ENCODE assay signal across 1 cellular context in the genomic region with DNA sequence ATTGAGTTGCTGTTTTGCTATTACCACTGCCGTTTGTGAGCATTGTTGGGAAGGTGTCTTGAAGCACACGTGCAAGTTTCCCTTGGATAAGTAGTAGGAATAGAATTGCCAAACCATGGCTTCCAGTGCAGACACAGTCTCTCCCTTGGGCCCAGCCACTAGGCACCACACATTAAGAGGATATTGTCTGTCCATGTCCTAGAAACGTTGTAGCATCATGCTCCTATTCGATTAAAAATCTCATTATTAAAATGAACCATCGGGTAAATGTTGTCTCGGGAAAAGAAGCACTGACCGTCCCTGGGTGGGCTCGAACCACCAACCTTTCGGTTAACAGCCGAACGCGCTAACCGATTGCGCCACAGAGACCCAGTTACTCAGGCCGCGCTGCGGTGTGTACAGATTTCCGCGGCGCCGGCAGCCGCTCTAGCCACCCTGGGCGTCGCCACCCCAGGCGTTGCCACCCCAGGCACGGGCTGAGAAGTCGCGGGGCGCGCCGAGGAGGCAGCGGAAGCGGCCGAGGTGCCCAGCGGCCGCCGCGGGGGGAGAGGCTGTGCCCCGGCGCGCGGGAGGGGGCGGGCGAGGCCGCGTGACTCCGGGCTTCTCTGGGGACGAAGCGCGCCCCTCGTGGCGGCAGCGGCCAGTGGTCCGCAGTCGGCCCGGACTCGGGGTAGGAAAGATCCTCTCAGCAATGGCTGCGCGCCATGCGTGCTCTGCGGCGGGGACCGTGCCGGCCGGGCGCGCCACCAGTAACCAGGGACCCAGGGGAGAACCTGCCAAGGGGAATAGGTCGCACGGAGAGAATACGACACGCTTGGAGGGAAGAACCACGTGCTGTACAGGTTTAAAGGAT.
TF ChIP-seq lines count a peak whose summit lies in the region.

No MANE protein-coding gene starts in this region.

TF ChIP-seq in HepG2, 621 proteins besides CTCF, POLR2A, EP300 and RAD21 (continued from another document and continues in another):
- TF ChIP-seq, protein P1, sequence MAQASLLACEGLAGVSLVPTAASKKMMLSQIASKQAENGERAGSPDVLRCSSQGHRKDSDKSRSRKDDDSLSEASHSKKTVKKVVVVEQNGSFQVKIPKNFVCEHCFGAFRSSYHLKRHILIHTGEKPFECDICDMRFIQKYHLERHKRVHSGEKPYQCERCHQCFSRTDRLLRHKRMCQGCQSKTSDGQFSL (CRISPR knock-in tag; IDR thresholded peaks at IDR 0.05) = peak; percentile 27; the same call in 1 of the 2 replicates
- TF ChIP-seq ZFP41 (CRISPR knock-in tag; IDR thresholded peaks at IDR 0.05; ENCODE audit: borderline replicate concordance) (peak; percentile 27; the same call in 1 of the 2 replicates), SAP130 (CRISPR knock-in tag; IDR thresholded peaks at IDR 0.05; ENCODE audit: low read depth) (peak; percentile 52), SOX5 (CRISPR knock-in tag; IDR thresholded peaks at IDR 0.05; ENCODE audit: borderline replicate concordance) (no peak), CHD2 (IDR thresholded peaks at IDR 0.05; ENCODE audit: low read depth, low read length) (no peak), TOPORS (CRISPR knock-in tag; IDR thresholded peaks at IDR 0.05) (peak; percentile 43; the same call in 1 of the 2 replicates), ATRX (CRISPR knock-in tag; IDR thresholded peaks at IDR 0.05; ENCODE audit: borderline replicate concordance) (no peak), MTA3 (CRISPR knock-in tag; IDR thresholded peaks at IDR 0.05) (no peak), SMARCE1 (IDR thresholded peaks at IDR 0.05; ENCODE audit: borderline replicate concordance) (no peak), ZNF337 (CRISPR knock-in tag; IDR thresholded peaks at IDR 0.05; ENCODE audit: borderline replicate concordance, low read depth) (peak; percentile 81; the same call in 1 of the 2 replicates), ZNF570 (CRISPR knock-in tag; IDR thresholded peaks at IDR 0.05; ENCODE audit: borderline replicate concordance) (no peak; the same call in 1 of the 2 replicates), JARID2 (CRISPR knock-in tag; IDR thresholded peaks at IDR 0.05; ENCODE audit: insufficient replicate concordance) (no peak), SRF (IDR thresholded peaks at IDR 0.05; ENCODE audit: low read depth, low read length) (no peak), ZNF253 (CRISPR knock-in tag; IDR thresholded peaks at IDR 0.05; ENCODE audit: borderline replicate concordance) (no peak; the same call in 1 of the 2 replicates), SRSF4 (IDR thresholded peaks at IDR 0.05; ENCODE audit: low read depth, low read length, poor library complexity, severe bottlenecking) (no peak), ZNF577 (CRISPR knock-in tag; IDR thresholded peaks at IDR 0.05; ENCODE audit: borderline replicate concordance, low read depth) (no peak), SCMH1 (CRISPR knock-in tag; IDR thresholded peaks at IDR 0.05; ENCODE audit: borderline replicate concordance) (no peak), EED (CRISPR knock-in tag; IDR thresholded peaks at IDR 0.05) (peak; percentile 52; the same call in 1 of the 2 replicates), ZNF564 (CRISPR knock-in tag; IDR thresholded peaks at IDR 0.05) (no peak; the same call in 1 of the 2 replicates), MATR3 (CRISPR knock-in tag; IDR thresholded peaks at IDR 0.05) (no peak), MAF1 (CRISPR knock-in tag; IDR thresholded peaks at IDR 0.05; ENCODE audit: borderline replicate concordance) (peak; percentile 98), TEAD3 (CRISPR knock-in tag; optimal IDR thresholded peaks at IDR 0.05; ENCODE audit: borderline replicate concordance) (no peak), ZNF282 (IDR thresholded peaks at IDR 0.05; ENCODE audit: partially characterized antibody) (no peak), REXO4 (CRISPR knock-in tag; IDR thresholded peaks at IDR 0.05; ENCODE audit: borderline replicate concordance) (no peak), ZNF24 (IDR thresholded peaks at IDR 0.05) (peak; percentile 96), HNRNPH1 (optimal IDR thresholded peaks at IDR 0.05; ENCODE audit: low read depth, low read length) (no peak), YEATS4 (CRISPR knock-in tag; IDR thresholded peaks at IDR 0.05; ENCODE audit: borderline replicate concordance) (peak; percentile 81; the same call in 1 of the 2 replicates), CENPT (CRISPR knock-in tag; IDR thresholded peaks at IDR 0.05; ENCODE audit: low read depth) (no peak), MAFK (conservative IDR thresholded peaks at IDR 0.05 in 1 of 2, IDR thresholded peaks at IDR 0.05 in 1 of 2; ENCODE audit: low read length in 2 of 2) (no peak), ZNF775 (CRISPR knock-in tag; IDR thresholded peaks at IDR 0.05; ENCODE audit: borderline replicate concordance) (no peak), ZSCAN29 (CRISPR knock-in tag; conservative IDR thresholded peaks at IDR 0.05) (peak; percentile 39; the same call in 1 of the 2 replicates), ESRRA (CRISPR knock-in tag; IDR thresholded peaks at IDR 0.05; ENCODE audit: low read depth) (peak; percentile 74), ZNF432 (CRISPR knock-in tag; IDR thresholded peaks at IDR 0.05; ENCODE audit: borderline replicate concordance) (no peak; the same call in 1 of the 2 replicates), NPAS2 (CRISPR knock-in tag; IDR thresholded peaks at IDR 0.05; ENCODE audit: borderline replicate concordance) (no peak), TRIM24 (CRISPR knock-in tag; IDR thresholded peaks at IDR 0.05) (no peak), ZSCAN25 (CRISPR knock-in tag; IDR thresholded peaks at IDR 0.05) (peak; percentile 56; the same call in 1 of the 2 replicates), RELA (CRISPR knock-in tag; IDR thresholded peaks at IDR 0.05) (no peak), ZNF263 (CRISPR knock-in tag; IDR thresholded peaks at IDR 0.05) (peak; percentile 32; the same call in 1 of the 2 replicates), TCF7 (IDR thresholded peaks at IDR 0.05; ENCODE audit: low read depth) (no peak), FOSL2 (CRISPR knock-in tag; IDR thresholded peaks at IDR 0.05) (0 out of 2 replicates have a peak, but pooled peaks have one; percentile 54)
- TF ChIP-seq, protein P2, sequence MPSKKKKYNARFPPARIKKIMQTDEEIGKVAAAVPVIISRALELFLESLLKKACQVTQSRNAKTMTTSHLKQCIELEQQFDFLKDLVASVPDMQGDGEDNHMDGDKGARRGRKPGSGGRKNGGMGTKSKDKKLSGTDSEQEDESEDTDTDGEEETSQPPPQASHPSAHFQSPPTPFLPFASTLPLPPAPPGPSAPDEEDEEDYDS (CRISPR knock-in tag; IDR thresholded peaks at IDR 0.05) = peak; percentile 35; the same call in 1 of the 2 replicates
- TF ChIP-seq, protein P3, sequence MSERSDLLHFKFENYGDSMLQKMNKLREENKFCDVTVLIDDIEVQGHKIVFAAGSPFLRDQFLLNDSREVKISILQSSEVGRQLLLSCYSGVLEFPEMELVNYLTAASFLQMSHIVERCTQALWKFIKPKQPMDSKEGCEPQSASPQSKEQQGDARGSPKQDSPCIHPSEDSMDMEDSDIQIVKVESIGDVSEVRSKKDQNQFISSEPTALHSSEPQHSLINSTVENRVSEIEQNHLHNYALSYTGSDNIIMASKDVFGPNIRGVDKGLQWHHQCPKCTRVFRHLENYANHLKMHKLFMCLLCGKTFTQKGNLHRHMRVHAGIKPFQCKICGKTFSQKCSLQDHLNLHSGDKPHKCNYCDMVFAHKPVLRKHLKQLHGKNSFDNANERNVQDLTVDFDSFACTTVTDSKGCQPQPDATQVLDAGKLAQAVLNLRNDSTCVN (CRISPR knock-in tag; IDR thresholded peaks at IDR 0.05; ENCODE audit: borderline replicate concordance) = no peak
- TF ChIP-seq, protein P4, sequence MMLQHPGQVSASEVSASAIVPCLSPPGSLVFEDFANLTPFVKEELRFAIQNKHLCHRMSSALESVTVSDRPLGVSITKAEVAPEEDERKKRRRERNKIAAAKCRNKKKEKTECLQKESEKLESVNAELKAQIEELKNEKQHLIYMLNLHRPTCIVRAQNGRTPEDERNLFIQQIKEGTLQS (CRISPR knock-in tag; IDR thresholded peaks at IDR 0.05) = no peak
- TF ChIP-seq, protein P5, sequence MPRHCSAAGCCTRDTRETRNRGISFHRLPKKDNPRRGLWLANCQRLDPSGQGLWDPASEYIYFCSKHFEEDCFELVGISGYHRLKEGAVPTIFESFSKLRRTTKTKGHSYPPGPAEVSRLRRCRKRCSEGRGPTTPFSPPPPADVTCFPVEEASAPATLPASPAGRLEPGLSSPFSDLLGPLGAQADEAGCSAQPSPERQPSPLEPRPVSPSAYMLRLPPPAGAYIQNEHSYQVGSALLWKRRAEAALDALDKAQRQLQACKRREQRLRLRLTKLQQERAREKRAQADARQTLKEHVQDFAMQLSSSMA (CRISPR knock-in tag; IDR thresholded peaks at IDR 0.05) = no peak
- TF ChIP-seq, protein P6, sequence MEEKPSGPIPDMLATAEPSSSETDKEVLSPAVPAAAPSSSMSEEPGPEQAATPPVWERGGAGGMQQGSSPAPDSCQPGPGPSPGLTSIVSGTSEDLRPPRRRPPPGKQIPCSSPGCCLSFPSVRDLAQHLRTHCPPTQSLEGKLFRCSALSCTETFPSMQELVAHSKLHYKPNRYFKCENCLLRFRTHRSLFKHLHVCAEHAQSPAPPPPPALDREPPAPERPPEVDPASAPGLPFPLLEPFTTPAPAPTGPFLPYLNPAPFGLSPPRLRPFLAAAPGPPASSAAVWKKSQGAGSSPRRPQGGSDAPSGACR (CRISPR knock-in tag; IDR thresholded peaks at IDR 0.05) = no peak; the same call in 1 of the 2 replicates
- TF ChIP-seq, protein P7, sequence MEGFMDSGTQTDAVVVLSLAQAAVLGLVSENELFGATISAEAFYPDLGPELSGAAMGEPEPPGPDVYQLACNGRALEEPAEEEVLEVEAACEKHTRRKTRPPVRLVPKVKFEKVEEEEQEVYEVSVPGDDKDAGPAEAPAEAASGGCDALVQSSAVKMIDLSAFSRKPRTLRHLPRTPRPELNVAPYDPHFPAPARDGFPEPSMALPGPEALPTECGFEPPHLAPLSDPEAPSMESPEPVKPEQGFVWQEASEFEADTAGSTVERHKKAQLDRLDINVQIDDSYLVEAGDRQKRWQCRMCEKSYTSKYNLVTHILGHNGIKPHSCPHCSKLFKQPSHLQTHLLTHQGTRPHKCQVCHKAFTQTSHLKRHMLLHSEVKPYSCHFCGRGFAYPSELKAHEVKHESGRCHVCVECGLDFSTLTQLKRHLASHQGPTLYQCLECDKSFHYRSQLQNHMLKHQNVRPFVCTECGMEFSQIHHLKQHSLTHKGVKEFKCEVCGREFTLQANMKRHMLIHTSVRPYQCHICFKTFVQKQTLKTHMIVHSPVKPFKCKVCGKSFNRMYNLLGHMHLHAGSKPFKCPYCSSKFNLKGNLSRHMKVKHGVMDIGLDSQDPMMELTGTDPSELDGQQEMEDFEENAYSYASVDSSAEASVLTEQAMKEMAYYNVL (CRISPR knock-in tag; IDR thresholded peaks at IDR 0.05; ENCODE audit: borderline replicate concordance) = 0 out of 2 replicates have a peak, but pooled peaks have one; percentile 65
- TF ChIP-seq, protein P8, sequence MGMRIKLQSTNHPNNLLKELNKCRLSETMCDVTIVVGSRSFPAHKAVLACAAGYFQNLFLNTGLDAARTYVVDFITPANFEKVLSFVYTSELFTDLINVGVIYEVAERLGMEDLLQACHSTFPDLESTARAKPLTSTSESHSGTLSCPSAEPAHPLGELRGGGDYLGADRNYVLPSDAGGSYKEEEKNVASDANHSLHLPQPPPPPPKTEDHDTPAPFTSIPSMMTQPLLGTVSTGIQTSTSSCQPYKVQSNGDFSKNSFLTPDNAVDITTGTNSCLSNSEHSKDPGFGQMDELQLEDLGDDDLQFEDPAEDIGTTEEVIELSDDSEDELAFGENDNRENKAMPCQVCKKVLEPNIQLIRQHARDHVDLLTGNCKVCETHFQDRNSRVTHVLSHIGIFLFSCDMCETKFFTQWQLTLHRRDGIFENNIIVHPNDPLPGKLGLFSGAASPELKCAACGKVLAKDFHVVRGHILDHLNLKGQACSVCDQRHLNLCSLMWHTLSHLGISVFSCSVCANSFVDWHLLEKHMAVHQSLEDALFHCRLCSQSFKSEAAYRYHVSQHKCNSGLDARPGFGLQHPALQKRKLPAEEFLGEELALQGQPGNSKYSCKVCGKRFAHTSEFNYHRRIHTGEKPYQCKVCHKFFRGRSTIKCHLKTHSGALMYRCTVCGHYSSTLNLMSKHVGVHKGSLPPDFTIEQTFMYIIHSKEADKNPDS (CRISPR knock-in tag; IDR thresholded peaks at IDR 0.05) = peak; percentile 72; the same call in 1 of the 2 replicates
- TF ChIP-seq, protein P9, sequence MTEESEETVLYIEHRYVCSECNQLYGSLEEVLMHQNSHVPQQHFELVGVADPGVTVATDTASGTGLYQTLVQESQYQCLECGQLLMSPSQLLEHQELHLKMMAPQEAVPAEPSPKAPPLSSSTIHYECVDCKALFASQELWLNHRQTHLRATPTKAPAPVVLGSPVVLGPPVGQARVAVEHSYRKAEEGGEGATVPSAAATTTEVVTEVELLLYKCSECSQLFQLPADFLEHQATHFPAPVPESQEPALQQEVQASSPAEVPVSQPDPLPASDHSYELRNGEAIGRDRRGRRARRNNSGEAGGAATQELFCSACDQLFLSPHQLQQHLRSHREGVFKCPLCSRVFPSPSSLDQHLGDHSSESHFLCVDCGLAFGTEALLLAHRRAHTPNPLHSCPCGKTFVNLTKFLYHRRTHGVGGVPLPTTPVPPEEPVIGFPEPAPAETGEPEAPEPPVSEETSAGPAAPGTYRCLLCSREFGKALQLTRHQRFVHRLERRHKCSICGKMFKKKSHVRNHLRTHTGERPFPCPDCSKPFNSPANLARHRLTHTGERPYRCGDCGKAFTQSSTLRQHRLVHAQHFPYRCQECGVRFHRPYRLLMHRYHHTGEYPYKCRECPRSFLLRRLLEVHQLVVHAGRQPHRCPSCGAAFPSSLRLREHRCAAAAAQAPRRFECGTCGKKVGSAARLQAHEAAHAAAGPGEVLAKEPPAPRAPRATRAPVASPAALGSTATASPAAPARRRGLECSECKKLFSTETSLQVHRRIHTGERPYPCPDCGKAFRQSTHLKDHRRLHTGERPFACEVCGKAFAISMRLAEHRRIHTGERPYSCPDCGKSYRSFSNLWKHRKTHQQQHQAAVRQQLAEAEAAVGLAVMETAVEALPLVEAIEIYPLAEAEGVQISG (CRISPR knock-in tag; IDR thresholded peaks at IDR 0.05) = peak; percentile 98
- TF ChIP-seq, protein P10, sequence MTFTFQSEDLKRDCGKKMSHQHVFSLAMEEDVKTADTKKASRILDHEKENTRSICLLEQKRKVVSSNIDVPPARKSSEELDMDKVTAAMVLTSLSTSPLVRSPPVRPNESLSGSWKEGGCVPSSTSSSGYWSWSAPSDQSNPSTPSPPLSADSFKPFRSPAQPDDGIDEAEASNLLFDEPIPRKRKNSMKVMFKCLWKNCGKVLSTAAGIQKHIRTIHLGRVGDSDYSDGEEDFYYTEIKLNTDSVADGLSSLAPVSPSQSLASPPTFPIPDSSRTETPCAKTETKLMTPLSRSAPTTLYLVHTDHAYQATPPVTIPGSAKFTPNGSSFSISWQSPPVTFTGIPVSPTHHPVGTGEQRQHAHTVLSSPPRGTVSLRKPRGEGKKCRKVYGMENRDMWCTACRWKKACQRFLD (CRISPR knock-in tag; IDR thresholded peaks at IDR 0.05; ENCODE audit: borderline replicate concordance) = no peak
